9 cellular contexts compared by ENCODE assay signal in genomic region chr6:82365011-82365751, GRCh38. TPM values are rescaled to one million over a fixed set of nuclear protein-coding genes. Genes with fewer than 3 reads are reported as not detected.
DNase-seq lines count a peak whose midpoint lies in the region; ATAC-seq, FAIRE-seq and TF ChIP-seq lines count a peak whose summit lies in the region.
"Had no signal": no experiment of that assay in that cellular context is flagged by ENCODE, and none has a peak within 500 bp of the region (broad histone marks: within the 10 kb centered on the region; RNA-seq: fewer than 3 reads in every experiment).

No MANE protein-coding gene starts in this region.

- peak; percentile 60 for DNase-seq in Right ventricle myocardium inferior (ENCODE audit: missing footprints)
- DNase-seq in cardiac septum (ENCODE audit: low spot score), result no peak
- DNase-seq in MG63, result peak; percentile 64
- peak; percentile 47 for DNase-seq in astrocyte (ENCODE audit: low read depth)

- H3K9ac ChIP-seq in astrocyte (ENCODE audit: low read length), result peak overlapping the region; percentile 91
- H3K9ac ChIP-seq in iPS-20b (ENCODE audit: low read depth, low read length), result peak overlapping the region; percentile 92; the same call in 1 of the 2 replicates

- H3K27ac Mint-ChIP-seq in astrocyte (ENCODE audit: unreplicated experiment), result peak overlapping the region; percentile 0

- peak overlapping the region; percentile 98 for H3K4me2 ChIP-seq in astrocyte (ENCODE audit: low read length)

- peaks cover 20% of the 10 kb centered on the region for H4K20me1 ChIP-seq in astrocyte (ENCODE audit: insufficient read depth, low read length)

- H3K27ac ChIP-seq in astrocyte (ENCODE audit: low read depth, low read length), result peak overlapping the region; percentile 88
- H3K27ac ChIP-seq in iPS-20b (ENCODE audit: low read length), result peak overlapping the region; percentile 35
- H3K27ac ChIP-seq in skin epidermis, result peak overlapping the region in 20 of 21 experiments; percentile 73 to 94 (median 88)

- ATAC-seq in Right ventricle myocardium inferior (peak; percentile 40), HG02610 (IDR thresholded peaks at IDR 0.05; ENCODE audit: unreplicated experiment) (no peak), GM21423 (IDR thresholded peaks at IDR 0.05; ENCODE audit: unreplicated experiment) (no peak)

- H3K4me1 ChIP-seq in astrocyte (ENCODE audit: insufficient read depth, low read length), result peaks cover 20% of the 10 kb centered on the region
- H3K4me1 ChIP-seq in iPS-20b (ENCODE audit: insufficient read depth, low read length), result peaks cover 11% of the 10 kb centered on the region; the same call in 1 of the 2 replicates

- no peaks in the 10 kb centered on the region; the same call in 1 of the 2 replicates for H3K27me3 ChIP-seq in MG63
- H3K27me3 ChIP-seq in astrocyte (ENCODE audit: insufficient read depth, low read length), result peaks cover 2% of the 10 kb centered on the region
- peaks cover 16% of the 10 kb centered on the region for H3K27me3 ChIP-seq in iPS-20b (ENCODE audit: insufficient read depth, low read length)

- peaks cover 2% of the 10 kb centered on the region for H3K4me1 Mint-ChIP-seq in astrocyte (ENCODE audit: low read depth, unreplicated experiment)

- H3K4me3 ChIP-seq in MG63 (peak overlapping the region; percentile 69), astrocyte (ENCODE audit: insufficient read depth, low read depth, low read length) (peak overlapping the region; percentile 83), iPS-20b (ENCODE audit: low read length) (peak overlapping the region; percentile 89), skin epidermis (peak overlapping the region; percentile 51 to 81 (median 68))

- peak overlapping the region; percentile 89 for H3K4me3 Mint-ChIP-seq in astrocyte (ENCODE audit: unreplicated experiment)

- H3K9me3 Mint-ChIP-seq in astrocyte (ENCODE audit: unreplicated experiment), result no peaks in the 10 kb centered on the region

- TF ChIP-seq CTCF in astrocyte (IDR thresholded peaks at IDR 0.05; ENCODE audit: insufficient read depth, low read depth, low read length), result no peak

- peak overlapping the region; percentile 86 for H2AFZ ChIP-seq in astrocyte (ENCODE audit: low read depth, low read length)

- H3K9me3 ChIP-seq in MG63 (no peaks in the 10 kb centered on the region), astrocyte (ENCODE audit: insufficient read depth, low read depth, low read length) (no peaks in the 10 kb centered on the region), iPS-20b (ENCODE audit: insufficient read depth, low read depth, low read length) (no peaks in the 10 kb centered on the region)

- H3K36me3 ChIP-seq in MG63, result peaks cover 4% of the 10 kb centered on the region
- peaks cover 10% of the 10 kb centered on the region for H3K36me3 ChIP-seq in astrocyte (ENCODE audit: insufficient read depth, low read length)
- H3K36me3 ChIP-seq in iPS-20b (ENCODE audit: insufficient read depth, low read depth, low read length), result peaks cover 24% of the 10 kb centered on the region; the same call in 1 of the 2 replicates

- peaks cover 3% of the 10 kb centered on the region for H3K27me3 Mint-ChIP-seq in astrocyte (ENCODE audit: low read depth, unreplicated experiment)

- no peaks in the 10 kb centered on the region for H3K36me3 Mint-ChIP-seq in astrocyte (ENCODE audit: low read depth, unreplicated experiment)

- H3K79me2 ChIP-seq in astrocyte (ENCODE audit: insufficient read depth, low read length), result peaks cover 32% of the 10 kb centered on the region

- no peak for FAIRE-seq in astrocyte (lab: Jason Lieb, UNC)
- FAIRE-seq: GM18507 had no signal

- intact Hi-C loops in Right ventricle myocardium inferior (cut with DNase I), result no loop called here
- intact Hi-C loops in cardiac septum (cut with DNase I), result loop anchor here (10.0 kb wide), 1 partner anchor 690 kb away; no protein-coding TSS in a partner anchor

RNA-seq across cellular contexts. Expression of gene TPBG, which starts 1.6 kb away (rescaled TPM):
- total RNA-seq in Right ventricle myocardium inferior, result 2.8 TPM
- 4.9 TPM for total RNA-seq in cardiac septum
- 6.2 and 7.9 TPM in 2 replicates for total RNA-seq in MG63 (2014; rRNA removed; shearing (Covaris generic); ENCODE audit: low replicate concordance)
- 23.7 and 26.0 TPM in 2 replicates for total RNA-seq in astrocyte

Comparison
In these comparisons a context has a peak if more than half of its experiments do, and no peak if none do; other contexts are left out.
1. H3K27ac ChIP-seq: peak in every context shown above with its lines; median percentile 88 in astrocyte; 88 in skin epidermis; 35 in iPS-20b.